Comparison of ENCODE assay signal across 9 cellular contexts in genomic region chr11:59172345-59173079, GRCh38. TPM values are rescaled to one million over a fixed set of nuclear protein-coding genes. Genes with fewer than 3 reads are reported as not detected.
DNase-seq lines count a peak whose midpoint lies in the region; ATAC-seq and TF ChIP-seq lines count a peak whose summit lies in the region.
"Had no signal": no experiment of that assay in that cellular context is flagged by ENCODE, and none has a peak within 500 bp of the region (broad histone marks: within the 10 kb centered on the region; RNA-seq: fewer than 3 reads in every experiment).

No MANE protein-coding gene starts in this region.

- peaks cover 13% of the 10 kb centered on the region for H3K4me1 Mint-ChIP-seq in central memory CD8-positive, alpha-beta T cell

- H3K36me3 Mint-ChIP-seq in central memory CD8-positive, alpha-beta T cell (ENCODE audit: insufficient read depth): peaks cover 6% of the 10 kb centered on the region

- H3K4me3 Mint-ChIP-seq in central memory CD8-positive, alpha-beta T cell: peak overlapping the region; percentile 89

- no peak for TF ChIP-seq CTCF in liver (IDR thresholded peaks at IDR 0.05; ENCODE audit: low read depth, low read length, missing input control)

- H3K27ac ChIP-seq in liver (ENCODE audit: low read depth in 1 of 2, low read length in 2 of 2) (peak overlapping the region; percentile 90 to 91), temporal lobe (ENCODE audit: low read depth, low read length) (peak overlapping the region; percentile 25)

- H3K27ac Mint-ChIP-seq in central memory CD8-positive, alpha-beta T cell (ENCODE audit: low read depth): peak overlapping the region; percentile 46

- peaks cover 8% of the 10 kb centered on the region for H3K27me3 Mint-ChIP-seq in central memory CD8-positive, alpha-beta T cell

- DNase-seq in activated effector memory CD4-positive, alpha-beta T cell treated with anti-CD3 and anti-CD28 coated beads, Interleukin-2, amount 50 U/mL, for 16 hours: peak; percentile 72
- no peak for DNase-seq in activated effector memory CD4-positive, alpha-beta T cell treated with Interleukin-2 at 50 U/mL for 16 hours
- DNase-seq in RPMI8226: peak; percentile 14
- DNase-seq in central memory CD8-positive, alpha-beta T cell (ENCODE audit: low spot score in 2 of 2): no peak
- DNase-seq in DMS114 treated with DMSO at 0.1 percent for 48 hours (lab: John Stamatoyannopoulos, UW; ENCODE audit: unreplicated experiment): no peak

- H3K9me3 ChIP-seq in liver (ENCODE audit: control insufficient read depth in 4 of 4, low read length in 3 of 4): no peaks in the 10 kb centered on the region

- under 1% methylated on average over 70 of the region's 70 CpGs for WGBS in liver

- peak; percentile 36 for ATAC-seq in HG02884 (IDR thresholded peaks at IDR 0.05; ENCODE audit: unreplicated experiment)
- ATAC-seq in central memory CD8-positive, alpha-beta T cell (replicated peaks; ENCODE audit: extremely low read depth, poor library complexity, severe bottlenecking): peak; percentile 20

- no peaks in the 10 kb centered on the region for H3K27me3 ChIP-seq in liver (ENCODE audit: control insufficient read depth in 4 of 4, insufficient read depth in 4 of 4, low read length in 3 of 4)

- peak overlapping the region; percentile 81 to 90 (median 90) for H3K4me3 ChIP-seq in liver (ENCODE audit: low read depth in 1 of 3, low read length in 3 of 3)

- H3K9me3 Mint-ChIP-seq in central memory CD8-positive, alpha-beta T cell: no peaks in the 10 kb centered on the region

- TF ChIP-seq RAD21 in liver (IDR thresholded peaks at IDR 0.05): no peak

- peaks cover 10 to 52% (median 32%) of the 10 kb centered on the region in 4 donors for H3K4me1 ChIP-seq in liver (ENCODE audit: control insufficient read depth in 4 of 4, insufficient read depth in 4 of 4, low read length in 3 of 4)

- no peaks in the 10 kb centered on the region for H3K36me3 ChIP-seq in liver (ENCODE audit: control insufficient read depth in 4 of 4, insufficient read depth in 3 of 4, low read depth in 1 of 4, low read length in 3 of 4)

- H3K9ac ChIP-seq in liver (ENCODE audit: low read depth in 1 of 2, low read length in 2 of 2): peak overlapping the region in 1 of 2 donors; percentile 74

TF ChIP-seq in liver, 16 proteins besides CTCF, POLR2A, EP300 and RAD21:
- TF ChIP-seq YY1 (IDR thresholded peaks at IDR 0.05) (no peak), HNF4G (IDR thresholded peaks at IDR 0.05) (no peak), FOXA1 (IDR thresholded peaks at IDR 0.05) (no peak), ZBTB33 (IDR thresholded peaks at IDR 0.05) (no peak)

RNA-seq across cellular contexts. Expression of gene DTX4, which starts 0.6 kb away (rescaled TPM):
- total RNA-seq in liver: 10 to 100 TPM; 10.6 to 21.4 TPM
- 10 to 100 TPM in 1 of 2 donors, 1 to 10 TPM in 1; 7.5 to 17.9 TPM for polyA plus RNA-seq in liver
- total RNA-seq in temporal lobe: 41.1 TPM

RNA-seq across cellular contexts. Expression of gene FAM111A, which starts 29.9 kb away (rescaled TPM):
- total RNA-seq in liver: 10 to 100 TPM; 20.9 to 27.0 TPM
- 1 to 10 TPM; 5.9 to 7.6 TPM for polyA plus RNA-seq in liver
- 5.7 TPM for total RNA-seq in temporal lobe

RNA-seq across cellular contexts. Expression of gene MPEG1, which starts 40.2 kb away (rescaled TPM):
- 10 to 100 TPM; 21.1 to 27.2 TPM for total RNA-seq in liver
- 10 to 100 TPM in 1 of 2 donors, 1 to 10 TPM in 1; 3.2 to 12.8 TPM for polyA plus RNA-seq in liver
- total RNA-seq in temporal lobe: 1.7 TPM
- total RNA-seq: renal cortical epithelial cell had no signal

Comparison
In these comparisons a context has a peak if more than half of its experiments do, and no peak if none do; other contexts are left out.
1. DNase-seq: peak in activated effector memory CD4-positive, alpha-beta T cell treated with anti-CD3 and anti-CD28 coated beads, Interleukin-2, amount 50 U/mL, for 16 hours (single experiment) and RPMI8226 (single experiment); none in activated effector memory CD4-positive, alpha-beta T cell treated with Interleukin-2 at 50 U/mL for 16 hours (single experiment), central memory CD8-positive, alpha-beta T cell (0 of 2) and DMS114 treated with DMSO at 0.1 percent for 48 hours (single experiment).